In genomic region chr15:74040115-74040850, GRCh38 we compare ENCODE assay signal across 10 cellular contexts. TPM values are rescaled to one million over a fixed set of nuclear protein-coding genes. Genes with fewer than 3 reads are reported as not detected.
DNase-seq lines count a peak whose midpoint lies in the region; ATAC-seq, FAIRE-seq and TF ChIP-seq lines count a peak whose summit lies in the region.
"Had no signal": no experiment of that assay in that cellular context is flagged by ENCODE, and none has a peak within 500 bp of the region (broad histone marks: within the 10 kb centered on the region; RNA-seq: fewer than 3 reads in every experiment).

No MANE protein-coding gene starts in this region.

- no peaks in the 10 kb centered on the region for H3F3A ChIP-seq in SK-N-SH (replicated peaks; ENCODE audit: insufficient read depth)

- H4K20me1 ChIP-seq in SK-N-SH (ENCODE audit: insufficient read depth): no peaks in the 10 kb centered on the region

- no peaks in the 10 kb centered on the region for H3K79me2 ChIP-seq in SK-N-SH (ENCODE audit: insufficient read depth)

- H3K9me2 ChIP-seq in SK-N-SH: no peaks in the 10 kb centered on the region

- peak overlapping the region in 1 of 2 experiments; percentile 33; a peak in 1 of 4 replicates for H3K27ac ChIP-seq in SK-N-SH (ENCODE audit: low read depth in 2 of 2, low read length in 1 of 2)
- peak overlapping the region; percentile 55 to 65 for H3K27ac ChIP-seq in tibial artery
- H3K27ac ChIP-seq: 22Rv1 had no signal

- H3K36me3 ChIP-seq in SK-N-SH (replicated peaks in 1 of 2; ENCODE audit: control insufficient read depth in 1 of 2, insufficient read depth in 2 of 2, low read length in 1 of 2): peaks cover 0 to 26% of the 10 kb centered on the region in 2 experiments
- H3K36me3 ChIP-seq in bronchial epithelial cell (ENCODE audit: control insufficient read depth, insufficient read depth, low read length): peaks cover 8% of the 10 kb centered on the region
- H3K36me3 ChIP-seq in tibial artery: peaks cover 34 to 58% (median 44%) of the 10 kb centered on the region in 3 donors

- no peak for TF ChIP-seq CTCF in SK-N-SH (IDR thresholded peaks at IDR 0.05)
- TF ChIP-seq CTCF in bronchial epithelial cell (IDR thresholded peaks at IDR 0.05; ENCODE audit: insufficient read depth, low read length, severe bottlenecking): no peak
- no peak for TF ChIP-seq CTCF in tibial artery (IDR thresholded peaks at IDR 0.05)

- CTCF ChIA-PET in SK-N-SH (lab: Yijun Ruan, JAX): interaction anchor here (1.2 to 17.5 kb wide), 7 partner anchors 9 to 283 kb away, joined by 3 to 280 read pairs (median 5); no protein-coding TSS in a partner anchor

- no peak for TF ChIP-seq RAD21 in SK-N-SH (IDR thresholded peaks at IDR 0.05; ENCODE audit: low read length)

- TF ChIP-seq EP300 in SK-N-SH (IDR thresholded peaks at IDR 0.05; ENCODE audit: borderline replicate concordance in 1 of 2, low read depth in 1 of 2, low read length in 1 of 2): no peak

- no peak overlapping the region for H3K9ac ChIP-seq in SK-N-SH

- no peaks in the 10 kb centered on the region for H3K27me3 ChIP-seq in SK-N-SH (ENCODE audit: insufficient read depth)
- H3K27me3 ChIP-seq in bronchial epithelial cell (ENCODE audit: control insufficient read depth, insufficient read depth, low read length): no peaks in the 10 kb centered on the region
- no peaks in the 10 kb centered on the region for H3K27me3 ChIP-seq in tibial artery

- H3K4me3 ChIP-seq in SK-N-SH (ENCODE audit: low read depth in 2 of 2, low read length in 1 of 2) (no peak overlapping the region), bronchial epithelial cell (ENCODE audit: low read depth, low read length) (no peak overlapping the region), tibial artery (no peak overlapping the region)

- POLR2A ChIA-PET in SK-N-SH (lab: Yijun Ruan, JAX): no interaction called here

- DNase-seq in SK-N-SH (no peak), bronchial epithelial cell (ENCODE audit: low read depth) (peak; percentile 27), iris pigment epithelial cell (ENCODE audit: low read depth) (peak; percentile 85), tibial artery (peak; percentile 53 to 86), NCI-H345 (lab: John Stamatoyannopoulos, UW) (no peak), SK-N-DZ (ENCODE audit: low spot score) (no peak)
- DNase-seq: activated B cell treated with CpG ODN at 0.5 μM for 24 hours had no signal

- no peak overlapping the region for H2AFZ ChIP-seq in SK-N-SH (ENCODE audit: low read depth)

- no peak for ATAC-seq in SK-N-SH treated with all-trans-retinoic acid at 6 μM for 48 hours
- no peak for ATAC-seq in GM21723 (IDR thresholded peaks at IDR 0.05; ENCODE audit: unreplicated experiment)

- peaks cover 8 to 22% of the 10 kb centered on the region in 2 experiments; a peak in 2 of 4 replicates for H3K4me1 ChIP-seq in SK-N-SH (ENCODE audit: control insufficient read depth in 1 of 2, insufficient read depth in 2 of 2, low read depth in 1 of 2, low read length in 1 of 2)
- peaks cover 4 to 30% (median 12%) of the 10 kb centered on the region in 4 donors for H3K4me1 ChIP-seq in tibial artery

- intact Hi-C loops in tibial artery (cut with DNase I; ENCODE audit: low total_unique reads): no loop called here

- no peaks in the 10 kb centered on the region for H3K9me3 ChIP-seq in SK-N-SH
- no peaks in the 10 kb centered on the region for H3K9me3 ChIP-seq in tibial artery

- peak overlapping the region; percentile 17; the same call in 1 of the 2 replicates for H3K4me2 ChIP-seq in SK-N-SH

- 96% methylated on average over 7 of the region's 7 CpGs for WGBS in SK-N-SH (ENCODE audit: low lambda C conversion rate)

- no peak for FAIRE-seq in bronchial epithelial cell (lab: Jason Lieb, UNC)

TF ChIP-seq in SK-N-SH, 30 proteins besides CTCF, POLR2A, EP300 and RAD21:
- TF ChIP-seq EZH2phosphoT487 (IDR thresholded peaks at IDR 0.05; ENCODE audit: borderline replicate concordance, low read depth): no peak
- TF ChIP-seq FOXJ3 (CRISPR knock-in tag; IDR thresholded peaks at IDR 0.05): no peak
- TF ChIP-seq GATA2 (CRISPR knock-in tag; IDR thresholded peaks at IDR 0.05): no peak
- no peak for TF ChIP-seq SMC3 (IDR thresholded peaks at IDR 0.05; ENCODE audit: low read depth, low read length)
- no peak for TF ChIP-seq TCF12 (IDR thresholded peaks at IDR 0.05)
- TF ChIP-seq, protein P1, sequence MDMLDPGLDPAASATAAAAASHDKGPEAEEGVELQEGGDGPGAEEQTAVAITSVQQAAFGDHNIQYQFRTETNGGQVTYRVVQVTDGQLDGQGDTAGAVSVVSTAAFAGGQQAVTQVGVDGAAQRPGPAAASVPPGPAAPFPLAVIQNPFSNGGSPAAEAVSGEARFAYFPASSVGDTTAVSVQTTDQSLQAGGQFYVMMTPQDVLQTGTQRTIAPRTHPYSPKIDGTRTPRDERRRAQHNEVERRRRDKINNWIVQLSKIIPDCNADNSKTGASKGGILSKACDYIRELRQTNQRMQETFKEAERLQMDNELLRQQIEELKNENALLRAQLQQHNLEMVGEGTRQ (IDR thresholded peaks at IDR 0.05; ENCODE audit: borderline replicate concordance, low read depth, low read length): no peak
- no peak for TF ChIP-seq PBX3 (IDR thresholded peaks at IDR 0.05)
- no peak for TF ChIP-seq RXRA (IDR thresholded peaks at IDR 0.05; ENCODE audit: borderline replicate concordance, low read depth)
TF ChIP-seq in SK-N-SH: peak in this region for 0.

TF ChIP-seq in SK-N-SH treated with all-trans-retinoic acid at 6 μM for 48 hours, 23 proteins besides CTCF, POLR2A, EP300 and RAD21 (continues in another document):
- TF ChIP-seq ZNF8 (CRISPR knock-in tag; IDR thresholded peaks at IDR 0.05): no peak
- TF ChIP-seq ZNF565 (CRISPR knock-in tag; conservative IDR thresholded peaks at IDR 0.05; ENCODE audit: low read depth): no peak
- TF ChIP-seq PPARA (CRISPR knock-in tag; IDR thresholded peaks at IDR 0.05; ENCODE audit: borderline replicate concordance): no peak
- no peak for TF ChIP-seq ZFP3 (CRISPR knock-in tag; IDR thresholded peaks at IDR 0.05)
- TF ChIP-seq, protein P2, sequence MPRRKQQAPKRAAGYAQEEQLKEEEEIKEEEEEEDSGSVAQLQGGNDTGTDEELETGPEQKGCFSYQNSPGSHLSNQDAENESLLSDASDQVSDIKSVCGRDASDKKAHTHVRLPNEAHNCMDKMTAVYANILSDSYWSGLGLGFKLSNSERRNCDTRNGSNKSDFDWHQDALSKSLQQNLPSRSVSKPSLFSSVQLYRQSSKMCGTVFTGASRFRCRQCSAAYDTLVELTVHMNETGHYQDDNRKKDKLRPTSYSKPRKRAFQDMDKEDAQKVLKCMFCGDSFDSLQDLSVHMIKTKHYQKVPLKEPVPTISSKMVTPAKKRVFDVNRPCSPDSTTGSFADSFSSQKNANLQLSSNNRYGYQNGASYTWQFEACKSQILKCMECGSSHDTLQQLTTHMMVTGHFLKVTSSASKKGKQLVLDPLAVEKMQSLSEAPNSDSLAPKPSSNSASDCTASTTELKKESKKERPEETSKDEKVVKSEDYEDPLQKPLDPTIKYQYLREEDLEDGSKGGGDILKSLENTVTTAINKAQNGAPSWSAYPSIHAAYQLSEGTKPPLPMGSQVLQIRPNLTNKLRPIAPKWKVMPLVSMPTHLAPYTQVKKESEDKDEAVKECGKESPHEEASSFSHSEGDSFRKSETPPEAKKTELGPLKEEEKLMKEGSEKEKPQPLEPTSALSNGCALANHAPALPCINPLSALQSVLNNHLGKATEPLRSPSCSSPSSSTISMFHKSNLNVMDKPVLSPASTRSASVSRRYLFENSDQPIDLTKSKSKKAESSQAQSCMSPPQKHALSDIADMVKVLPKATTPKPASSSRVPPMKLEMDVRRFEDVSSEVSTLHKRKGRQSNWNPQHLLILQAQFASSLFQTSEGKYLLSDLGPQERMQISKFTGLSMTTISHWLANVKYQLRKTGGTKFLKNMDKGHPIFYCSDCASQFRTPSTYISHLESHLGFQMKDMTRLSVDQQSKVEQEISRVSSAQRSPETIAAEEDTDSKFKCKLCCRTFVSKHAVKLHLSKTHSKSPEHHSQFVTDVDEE (CRISPR knock-in tag; IDR thresholded peaks at IDR 0.05): no peak
- no peak for TF ChIP-seq ZFP30 (CRISPR knock-in tag; IDR thresholded peaks at IDR 0.05)
- TF ChIP-seq RARB (CRISPR knock-in tag; IDR thresholded peaks at IDR 0.05): no peak
- no peak for TF ChIP-seq POU6F1 (CRISPR knock-in tag; IDR thresholded peaks at IDR 0.05; ENCODE audit: borderline replicate concordance, low read depth)
- TF ChIP-seq ARNTL (CRISPR knock-in tag; IDR thresholded peaks at IDR 0.05; ENCODE audit: borderline replicate concordance, low read depth): no peak

RNA-seq across cellular contexts. Expression of gene GOLGA6A, which starts 42.1 kb away (rescaled TPM):
- not detected in 2 replicates for polyA plus RNA-seq in SK-N-SH (2012; rRNA removed)
- not detected in 2 replicates for polyA plus RNA-seq in SK-N-SH (2012; cell fraction: cytosol; rRNA removed)
- 0.02 TPM in 2 replicates for polyA plus RNA-seq in SK-N-SH (2012; cell fraction: nucleus; rRNA removed)
- total RNA-seq in bronchial epithelial cell: 0.13 TPM in 1 of 2 replicates, not detected in the other
- not detected in 2 replicates for polyA plus RNA-seq in SK-N-DZ (2014; cell fraction: cytosol; rRNA removed)
- not detected in 2 replicates for polyA plus RNA-seq in SK-N-DZ (2014; cell fraction: nucleus; rRNA removed)
- total RNA-seq: activated B cell treated with CpG ODN at 0.5 μM for 24 hours had no signal

RNA-seq across cellular contexts. Expression of gene PML, which starts 45.8 kb away (rescaled TPM):
- polyA plus RNA-seq in SK-N-SH (2012; rRNA removed): 14.0 and 18.4 TPM in 2 replicates
- polyA plus RNA-seq in SK-N-SH (2012; cell fraction: cytosol; rRNA removed): 7.9 and 12.9 TPM in 2 replicates
- polyA plus RNA-seq in SK-N-SH (2012; cell fraction: nucleus; rRNA removed): 48.3 and 66.5 TPM in 2 replicates
- total RNA-seq in bronchial epithelial cell: 7.6 and 8.3 TPM in 2 replicates
- 9.1 and 14.0 TPM in 2 replicates for polyA plus RNA-seq in SK-N-DZ (2014; cell fraction: cytosol; rRNA removed)
- polyA plus RNA-seq in SK-N-DZ (2014; cell fraction: nucleus; rRNA removed): 13.7 and 17.4 TPM in 2 replicates

RNA-seq across cellular contexts. Expression of gene STOML1, which starts 48.2 kb away (rescaled TPM):
- polyA plus RNA-seq in SK-N-SH (2012; rRNA removed): 19.1 and 20.4 TPM in 2 replicates
- 8.2 and 13.5 TPM in 2 replicates for polyA plus RNA-seq in SK-N-SH (2012; cell fraction: cytosol; rRNA removed)
- polyA plus RNA-seq in SK-N-SH (2012; cell fraction: nucleus; rRNA removed): 27.9 and 28.2 TPM in 2 replicates
- total RNA-seq in bronchial epithelial cell: 8.6 and 9.5 TPM in 2 replicates
- 10.7 and 13.9 TPM in 2 replicates for polyA plus RNA-seq in SK-N-DZ (2014; cell fraction: cytosol; rRNA removed)
- polyA plus RNA-seq in SK-N-DZ (2014; cell fraction: nucleus; rRNA removed): 6.9 and 16.8 TPM in 2 replicates

Comparison
In these comparisons a context has a peak if more than half of its experiments do, and no peak if none do; other contexts are left out.
1. DNase-seq: peak in bronchial epithelial cell (single experiment), iris pigment epithelial cell (single experiment) and tibial artery (2 of 2); none in SK-N-SH (single experiment), NCI-H345 (single experiment) and SK-N-DZ (single experiment).